Comparison of ENCODE assay signal across 10 cellular contexts in genomic region chr22:49880281-49880680, GRCh38. TPM values are rescaled to one million over a fixed set of nuclear protein-coding genes. Genes with fewer than 3 reads are reported as not detected.
DNase-seq lines count a peak whose midpoint lies in the region; FAIRE-seq and TF ChIP-seq lines count a peak whose summit lies in the region.
"Had no signal": no experiment of that assay in that cellular context is flagged by ENCODE, and none has a peak within 500 bp of the region (broad histone marks: within the 10 kb centered on the region; RNA-seq: fewer than 3 reads in every experiment).

No MANE protein-coding gene starts in this region.

- H3K4me3 Mint-ChIP-seq in neural crest cell = no peak overlapping the region

- FAIRE-seq in GM12892 (lab: Jason Lieb, UNC) (no peak), urothelium cell line (lab: Jason Lieb, UNC) (no peak)

- peaks cover 9% of the 10 kb centered on the region for H3K9me3 Mint-ChIP-seq in neural crest cell

- H3K4me1 Mint-ChIP-seq in neural crest cell = peaks cover 19% of the 10 kb centered on the region

- TF ChIP-seq CTCF in astrocyte of the spinal cord (IDR thresholded peaks at IDR 0.05; ENCODE audit: low read depth, low read length) (no peak), neural crest cell (conservative IDR thresholded peaks at IDR 0.05) (no peak)

- H3K4me3 ChIP-seq in astrocyte of the spinal cord (ENCODE audit: low read depth, low read length) = no peak overlapping the region
- H3K4me3 ChIP-seq: heart right ventricle, smooth muscle cell had no signal

- peak overlapping the region; percentile 43 for H3K27ac Mint-ChIP-seq in neural crest cell (ENCODE audit: unreplicated experiment)

- no peaks in the 10 kb centered on the region for H3K27me3 Mint-ChIP-seq in neural crest cell (ENCODE audit: low read depth)

- DNase-seq in GM12892 (ENCODE audit: insufficient read length) (peak; percentile 44), KG1 (lab: John Stamatoyannopoulos, UW) (peak; percentile 58), astrocyte of the spinal cord (ENCODE audit: low read depth, low spot score) (peak; percentile 7), neural crest cell (ENCODE audit: low read depth, low spot score) (no peak), urothelium cell line (ENCODE audit: low spot score) (no peak), SHP77 treated with DMSO at 0.1 percent for 48 hours (lab: John Stamatoyannopoulos, UW) (no peak)
- no peak for DNase-seq in effector CD8-positive, alpha-beta T cell (lab: John Stamatoyannopoulos, UW)
- DNase-seq: heart right ventricle, SHP77 had no signal

- in situ Hi-C loops in astrocyte of the spinal cord (cut with HindIII; ENCODE audit: low sequenced_read_pairs) = no loop called here

- peaks cover 59% of the 10 kb centered on the region for H3K36me3 Mint-ChIP-seq in neural crest cell (ENCODE audit: low read depth)

- peak; percentile 54; the same call in 1 of the 2 replicates for TF ChIP-seq POLR2A in GM12892 (IDR thresholded peaks at IDR 0.05; ENCODE audit: low read depth, low read length)

RNA-seq across cellular contexts. Expression of gene ZBED4, which starts 26.6 kb away (rescaled TPM):
- 11.3 TPM for polyA plus RNA-seq in GM12892 (2012; ENCODE audit: missing spikeins)
- total RNA-seq in neural crest cell = 43.8 and 44.5 TPM in 2 replicates

RNA-seq across cellular contexts. Expression of gene ALG12, which starts 38.0 kb away (rescaled TPM):
- polyA plus RNA-seq in GM12892 (2012; ENCODE audit: missing spikeins) = 4.9 TPM
- total RNA-seq in neural crest cell = 21.2 and 24.7 TPM in 2 replicates

RNA-seq across cellular contexts. Expression of gene CRELD2, which starts 38.2 kb away (rescaled TPM):
- polyA plus RNA-seq in GM12892 (2012; ENCODE audit: missing spikeins) = 16.7 TPM
- total RNA-seq in neural crest cell = 39.6 and 43.8 TPM in 2 replicates

RNA-seq across cellular contexts. Expression of gene BRD1, which starts 52.6 kb away (rescaled TPM):
- 8.5 TPM for polyA plus RNA-seq in GM12892 (2012; ENCODE audit: missing spikeins)
- total RNA-seq in neural crest cell = 55.5 and 59.1 TPM in 2 replicates

Comparison
In these comparisons a context has a peak if more than half of its experiments do, and no peak if none do; other contexts are left out.
1. DNase-seq: peak in GM12892 (single experiment), KG1 (single experiment) and astrocyte of the spinal cord (single experiment); none in neural crest cell (single experiment), effector CD8-positive, alpha-beta T cell (single experiment), urothelium cell line (single experiment) and SHP77 treated with DMSO at 0.1 percent for 48 hours (single experiment).